In genomic region chr4:7812921-7813320, GRCh38 we compare ENCODE assay signal across 1 cellular context.
TF ChIP-seq lines count a peak whose summit lies in the region.

No MANE protein-coding gene starts in this region.

TF ChIP-seq in SK-N-SH, 30 proteins besides CTCF, POLR2A, EP300 and RAD21 (continued from another document):
- TF ChIP-seq POLR2AphosphoS5 (IDR thresholded peaks at IDR 0.05; ENCODE audit: low read depth, low read length): no peak
- TF ChIP-seq SIN3A (IDR thresholded peaks at IDR 0.05; ENCODE audit: borderline replicate concordance, low read depth, low read length): no peak
- TF ChIP-seq, protein P1, sequence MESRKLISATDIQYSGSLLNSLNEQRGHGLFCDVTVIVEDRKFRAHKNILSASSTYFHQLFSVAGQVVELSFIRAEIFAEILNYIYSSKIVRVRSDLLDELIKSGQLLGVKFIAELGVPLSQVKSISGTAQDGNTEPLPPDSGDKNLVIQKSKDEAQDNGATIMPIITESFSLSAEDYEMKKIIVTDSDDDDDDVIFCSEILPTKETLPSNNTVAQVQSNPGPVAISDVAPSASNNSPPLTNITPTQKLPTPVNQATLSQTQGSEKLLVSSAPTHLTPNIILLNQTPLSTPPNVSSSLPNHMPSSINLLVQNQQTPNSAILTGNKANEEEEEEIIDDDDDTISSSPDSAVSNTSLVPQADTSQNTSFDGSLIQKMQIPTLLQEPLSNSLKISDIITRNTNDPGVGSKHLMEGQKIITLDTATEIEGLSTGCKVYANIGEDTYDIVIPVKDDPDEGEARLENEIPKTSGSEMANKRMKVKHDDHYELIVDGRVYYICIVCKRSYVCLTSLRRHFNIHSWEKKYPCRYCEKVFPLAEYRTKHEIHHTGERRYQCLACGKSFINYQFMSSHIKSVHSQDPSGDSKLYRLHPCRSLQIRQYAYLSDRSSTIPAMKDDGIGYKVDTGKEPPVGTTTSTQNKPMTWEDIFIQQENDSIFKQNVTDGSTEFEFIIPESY (IDR thresholded peaks at IDR 0.05; ENCODE audit: borderline replicate concordance, low read depth): no peak
- no peak for TF ChIP-seq USF2 (IDR thresholded peaks at IDR 0.05; ENCODE audit: borderline replicate concordance, low read depth, low read length)
- no peak for TF ChIP-seq PBX3 (IDR thresholded peaks at IDR 0.05)
- no peak for TF ChIP-seq YY1 (IDR thresholded peaks at IDR 0.05; ENCODE audit: low read depth)
